In the genomic region with DNA sequence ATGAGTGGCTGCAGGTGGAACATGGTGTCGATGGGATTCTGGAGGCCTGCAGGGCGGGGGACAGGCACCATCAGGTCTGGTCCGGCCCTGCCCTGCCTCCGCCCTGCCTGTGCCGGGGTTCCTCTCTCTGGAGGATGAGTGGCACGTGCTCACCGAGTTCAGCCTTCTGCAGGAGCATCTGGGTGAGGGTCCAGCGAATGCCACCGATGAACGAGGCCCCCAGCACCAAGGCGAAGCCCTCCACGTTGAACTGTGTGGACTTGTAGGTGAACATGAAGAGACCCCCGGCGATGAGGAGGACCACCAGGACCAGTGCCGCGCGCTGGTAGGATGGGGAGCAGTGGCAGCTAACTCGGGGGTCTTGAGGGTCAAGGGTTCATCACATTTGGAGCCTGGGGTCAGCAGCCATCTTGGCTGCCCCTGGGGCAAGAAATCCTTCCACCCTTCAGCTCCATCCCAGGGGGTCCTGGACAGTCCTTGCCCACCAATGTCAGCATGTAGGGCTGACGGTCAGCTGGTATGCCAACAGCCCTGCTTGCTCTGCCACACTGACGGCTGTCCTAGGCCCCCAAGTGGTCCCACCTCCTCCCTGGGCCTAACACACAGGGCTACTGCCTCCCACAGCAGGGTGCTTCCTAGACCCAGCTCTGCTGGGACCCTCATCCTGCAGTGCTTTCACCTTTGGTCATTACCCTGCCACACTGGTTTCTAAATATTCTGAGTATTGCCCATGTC, we compare ENCODE assay signal across 24 cellular contexts. TPM values are rescaled to one million over a fixed set of nuclear protein-coding genes. Genes with fewer than 3 reads are reported as not detected.
DNase-seq lines count a peak whose midpoint lies in the region; ATAC-seq lines count a peak whose summit lies in the region.
"Had no signal": no experiment of that assay in that cellular context is flagged by ENCODE, and none has a peak within 500 bp of the region (broad histone marks: within the 10 kb centered on the region; RNA-seq: fewer than 3 reads in every experiment).

No MANE protein-coding gene starts in this region.

- H3K9me3 Mint-ChIP-seq in activated naive CD4-positive, alpha-beta T cell treated with anti-CD3 and anti-CD28 coated beads, Interleukin-2, amount 10 ng/mL, durations not matched to agents 7 days and 5 days, result no peaks in the 10 kb centered on the region
- no peaks in the 10 kb centered on the region for H3K9me3 Mint-ChIP-seq in effector memory CD8-positive, alpha-beta T cell
- H3K9me3 Mint-ChIP-seq in stimulated activated naive B cell treated with anti-CD40 and anti-IgM and Interleukin-4, amounts not matched to agents 10 μg/mL and 1 μg/mL and 100 μg/mL, for 72 hours, result no peaks in the 10 kb centered on the region
- H3K9me3 Mint-ChIP-seq: activated CD4-positive, alpha-beta memory T cell treated with anti-CD3 and anti-CD28 coated beads, Interleukin-2, amount 10 ng/mL, durations not matched to agents 7 days and 5 days had no signal

- H3K36me3 Mint-ChIP-seq in activated naive CD4-positive, alpha-beta T cell treated with anti-CD3 and anti-CD28 coated beads, Interleukin-2, amount 10 ng/mL, durations not matched to agents 7 days and 5 days, result peaks cover 57% of the 10 kb centered on the region
- no peaks in the 10 kb centered on the region for H3K36me3 Mint-ChIP-seq in T-helper 17 cell (ENCODE audit: low read depth)
- peaks cover 24% of the 10 kb centered on the region for H3K36me3 Mint-ChIP-seq in effector memory CD8-positive, alpha-beta T cell (ENCODE audit: insufficient read depth)
- H3K36me3 Mint-ChIP-seq in stimulated activated naive B cell treated with anti-CD40 and anti-IgM and Interleukin-4, amounts not matched to agents 10 μg/mL and 1 μg/mL and 100 μg/mL, for 72 hours, result peaks cover 69 to 75% of the 10 kb centered on the region in 2 donors

- CTCF ChIA-PET in activated naive CD4-positive, alpha-beta T cell treated with anti-CD3 and anti-CD28 coated beads, Interleukin-2, amount 10 ng/mL, durations not matched to agents 7 days and 5 days (lab: Charles Lee), result interaction anchor here (1.4 kb wide), 1 partner anchor 10 kb away, joined by 4 read pairs; no protein-coding TSS in a partner anchor

- no peak for DNase-seq in activated naive CD4-positive, alpha-beta T cell treated with anti-CD3 and anti-CD28 coated beads, Interleukin-2, amount 10 ng/mL, durations not matched to agents 7 days and 5 days
- DNase-seq in activated naive CD4-positive, alpha-beta T cell treated with Interleukin-2 at 50 U/mL for 16 hours, result no peak
- DNase-seq in T-helper 17 cell (no peak), H4 (ENCODE audit: low spot score) (no peak), AML-193 (lab: John Stamatoyannopoulos, UW) (no peak), globus pallidus (ENCODE audit: low spot score) (no peak)
- DNase-seq in effector memory CD8-positive, alpha-beta T cell, result no peak
- no peak for DNase-seq in stimulated activated naive B cell treated with anti-CD40 and anti-IgM and Interleukin-4, amounts not matched to agents 10 μg/mL and 1 μg/mL and 100 μg/mL, for 72 hours
- DNase-seq: activated CD4-positive, alpha-beta memory T cell treated with anti-CD3 and anti-CD28 coated beads, Interleukin-2, amount 10 ng/mL, durations not matched to agents 7 days and 5 days; brain microvascular endothelial cell; colonic mucosa; mammary epithelial cell; NCI-H1436; NCI-H524 treated with DMSO at 0.1 percent for 48 hours; posterior cingulate gyrus had no signal

- ATAC-seq in T-helper 17 cell, result no peak
- ATAC-seq in effector memory CD8-positive, alpha-beta T cell (replicated peaks), result no peak
- no peak for ATAC-seq in stimulated activated naive B cell treated with anti-CD40 and anti-IgM and Interleukin-4, amounts not matched to agents 10 μg/mL and 1 μg/mL and 100 μg/mL, for 72 hours (replicated peaks)
- ATAC-seq: A549, right lobe of liver had no signal

- no peak overlapping the region for H3K4me3 Mint-ChIP-seq in activated naive CD4-positive, alpha-beta T cell treated with anti-CD3 and anti-CD28 coated beads, Interleukin-2, amount 10 ng/mL, durations not matched to agents 7 days and 5 days
- H3K4me3 Mint-ChIP-seq in T-helper 17 cell, result peak overlapping the region; percentile 56
- H3K4me3 Mint-ChIP-seq in effector memory CD8-positive, alpha-beta T cell, result no peak overlapping the region
- no peak overlapping the region for H3K4me3 Mint-ChIP-seq in stimulated activated naive B cell treated with anti-CD40 and anti-IgM and Interleukin-4, amounts not matched to agents 10 μg/mL and 1 μg/mL and 100 μg/mL, for 72 hours
- H3K4me3 Mint-ChIP-seq: activated CD4-positive, alpha-beta memory T cell treated with anti-CD3 and anti-CD28 coated beads, Interleukin-2, amount 10 ng/mL, durations not matched to agents 7 days and 5 days had no signal

- H3K4me1 Mint-ChIP-seq in activated naive CD4-positive, alpha-beta T cell treated with anti-CD3 and anti-CD28 coated beads, Interleukin-2, amount 10 ng/mL, durations not matched to agents 7 days and 5 days, result peaks cover 33% of the 10 kb centered on the region
- peaks cover 46% of the 10 kb centered on the region for H3K4me1 Mint-ChIP-seq in T-helper 17 cell
- H3K4me1 Mint-ChIP-seq in effector memory CD8-positive, alpha-beta T cell (ENCODE audit: low read depth in 2 of 2), result peaks cover 54 to 55% of the 10 kb centered on the region in 2 donors
- peaks cover 62 to 78% of the 10 kb centered on the region in 2 donors for H3K4me1 Mint-ChIP-seq in stimulated activated naive B cell treated with anti-CD40 and anti-IgM and Interleukin-4, amounts not matched to agents 10 μg/mL and 1 μg/mL and 100 μg/mL, for 72 hours

- peak overlapping the region; percentile 9 for H3K27ac Mint-ChIP-seq in activated naive CD4-positive, alpha-beta T cell treated with anti-CD3 and anti-CD28 coated beads, Interleukin-2, amount 10 ng/mL, durations not matched to agents 7 days and 5 days
- peak overlapping the region; percentile 91 for H3K27ac Mint-ChIP-seq in T-helper 17 cell
- H3K27ac Mint-ChIP-seq in effector memory CD8-positive, alpha-beta T cell, result peak overlapping the region; percentile 79 to 91
- H3K27ac Mint-ChIP-seq in stimulated activated naive B cell treated with anti-CD40 and anti-IgM and Interleukin-4, amounts not matched to agents 10 μg/mL and 1 μg/mL and 100 μg/mL, for 72 hours, result peak overlapping the region; percentile 74

- H3K27me3 Mint-ChIP-seq in activated naive CD4-positive, alpha-beta T cell treated with anti-CD3 and anti-CD28 coated beads, Interleukin-2, amount 10 ng/mL, durations not matched to agents 7 days and 5 days, result no peaks in the 10 kb centered on the region
- H3K27me3 Mint-ChIP-seq in T-helper 17 cell, result no peaks in the 10 kb centered on the region
- H3K27me3 Mint-ChIP-seq in effector memory CD8-positive, alpha-beta T cell, result no peaks in the 10 kb centered on the region
- no peaks in the 10 kb centered on the region for H3K27me3 Mint-ChIP-seq in stimulated activated naive B cell treated with anti-CD40 and anti-IgM and Interleukin-4, amounts not matched to agents 10 μg/mL and 1 μg/mL and 100 μg/mL, for 72 hours
- H3K27me3 Mint-ChIP-seq: activated CD4-positive, alpha-beta memory T cell treated with anti-CD3 and anti-CD28 coated beads, Interleukin-2, amount 10 ng/mL, durations not matched to agents 7 days and 5 days had no signal

- H3K9me3 ChIP-seq in T-helper 17 cell (ENCODE audit: control insufficient read depth, low read length, poor library complexity, severe bottlenecking), result no peaks in the 10 kb centered on the region
- H3K9me3 ChIP-seq: A549, BLaER1, colonic mucosa, right lobe of liver, upper lobe of left lung had no signal

RNA-seq across cellular contexts. Expression of gene CDH22, which starts 46.8 kb away (rescaled TPM):
- not detected for total RNA-seq in T-helper 17 cell
- not detected in 2 replicates for total RNA-seq in H4 (2014; rRNA removed; shearing (Covaris generic))
- total RNA-seq: activated CD4-positive, alpha-beta memory T cell treated with anti-CD3 and anti-CD28 coated beads, Interleukin-2, amount 10 ng/mL, durations not matched to agents 7 days and 5 days; fibroblast of lung; mammary epithelial cell; MCF 10A; myocyte; right lobe of liver; RPMI7951; T-helper 2 cell treated with Interferon-gamma antibody and Interleukin-4, amounts not matched to agents 100 ng/mL and 5 ng/mL, for 36 hours had no signal

RNA-seq across cellular contexts. Expression of gene ELMO2, which starts 51.3 kb away (rescaled TPM):
- 100 to 1,000 TPM; 104 to 107 TPM for total RNA-seq in T-helper 17 cell
- total RNA-seq in H4 (2014; rRNA removed; shearing (Covaris generic)), result 35.6 and 43.7 TPM in 2 replicates

Comparison
In these comparisons a context has a peak if more than half of its experiments do, and no peak if none do; other contexts are left out.
1. H3K27ac Mint-ChIP-seq: peak in every context shown above with its lines; median percentile 91 in T-helper 17 cell; 85 in effector memory CD8-positive, alpha-beta T cell; 74 in stimulated activated naive B cell treated with anti-CD40 and anti-IgM and Interleukin-4, amounts not matched to agents 10 μg/mL and 1 μg/mL and 100 μg/mL, for 72 hours; 9 in activated naive CD4-positive, alpha-beta T cell treated with anti-CD3 and anti-CD28 coated beads, Interleukin-2, amount 10 ng/mL, durations not matched to agents 7 days and 5 days.